In genomic region chr10:78821052-78821451, GRCh38 we compare ENCODE assay signal across 16 cellular contexts.
"Had no signal": no experiment of that assay in that cellular context is flagged by ENCODE, and none has a peak within 500 bp of the region (broad histone marks: within the 10 kb centered on the region; RNA-seq: fewer than 3 reads in every experiment).

No MANE protein-coding gene starts in this region.

- H3K4me1 Mint-ChIP-seq: memory B cell; naive B cell; stimulated activated naive B cell treated with anti-CD40 and anti-IgM and Interleukin-4, amounts not matched to agents 10 μg/mL and 1 μg/mL and 100 μg/mL, for 72 hours had no signal

- H3K27me3 Mint-ChIP-seq: memory B cell; stimulated activated naive CD8-positive, alpha-beta T cell treated with anti-CD3 and anti-CD28 coated beads, Interleukin-15, Interleukin-2, amounts not matched to agents 100 ng/mL and 50 ng/mL, for 24 hours had no signal

- DNase-seq: dermis blood vessel endothelial cell; effector memory CD4-positive, alpha-beta T cell; foreskin keratinocyte; naive B cell; nephron progenitor cell; posterior cingulate gyrus; psoas muscle; right cardiac atrium; sigmoid colon; spleen; stimulated activated CD4-positive, alpha-beta T cell treated with anti-CD3 and anti-CD28 coated beads, Interleukin-4, amount 100 ng/mL, for 4 hours; stimulated activated naive B cell treated with anti-CD40 and anti-IgM and Interleukin-4, amounts not matched to agents 10 μg/mL and 1 μg/mL and 100 μg/mL, for 72 hours; upper lobe of left lung had no signal

- H3K36me3 Mint-ChIP-seq: memory B cell; naive B cell; stimulated activated naive B cell treated with anti-CD40 and anti-IgM and Interleukin-4, amounts not matched to agents 10 μg/mL and 1 μg/mL and 100 μg/mL, for 72 hours had no signal

- H3K4me3 Mint-ChIP-seq: memory B cell; naive B cell; nephron progenitor cell; stimulated activated naive B cell treated with anti-CD40 and anti-IgM and Interleukin-4, amounts not matched to agents 10 μg/mL and 1 μg/mL and 100 μg/mL, for 72 hours; stimulated activated naive CD8-positive, alpha-beta T cell treated with anti-CD3 and anti-CD28 coated beads, Interleukin-15, Interleukin-2, amounts not matched to agents 100 ng/mL and 50 ng/mL, for 24 hours had no signal

- H3K9me3 Mint-ChIP-seq: memory B cell; nephron progenitor cell; stimulated activated naive CD8-positive, alpha-beta T cell treated with anti-CD3 and anti-CD28 coated beads, Interleukin-15, Interleukin-2, amounts not matched to agents 100 ng/mL and 50 ng/mL, for 24 hours had no signal

- H3K27ac Mint-ChIP-seq: memory B cell; naive B cell; nephron progenitor cell; stimulated activated naive B cell treated with anti-CD40 and anti-IgM and Interleukin-4, amounts not matched to agents 10 μg/mL and 1 μg/mL and 100 μg/mL, for 72 hours; stimulated activated naive CD8-positive, alpha-beta T cell treated with anti-CD3 and anti-CD28 coated beads, Interleukin-15, Interleukin-2, amounts not matched to agents 100 ng/mL and 50 ng/mL, for 24 hours had no signal

- ATAC-seq: foreskin keratinocyte; left lobe of liver; psoas muscle; right cardiac atrium; stimulated activated naive B cell treated with anti-CD40 and anti-IgM and Interleukin-4, amounts not matched to agents 10 μg/mL and 1 μg/mL and 100 μg/mL, for 72 hours had no signal
